In genomic region chr13:100664171-100664900, GRCh38 we compare ENCODE assay signal across 31 cellular contexts.
"Had no signal": no experiment of that assay in that cellular context is flagged by ENCODE, and none has a peak within 500 bp of the region (broad histone marks: within the 10 kb centered on the region; RNA-seq: fewer than 3 reads in every experiment).

No MANE protein-coding gene starts in this region.

- H3K36me3 ChIP-seq: prostate gland had no signal

- H3K9ac ChIP-seq: parathyroid adenoma had no signal

- ATAC-seq: effector memory CD8-positive, alpha-beta T cell; esophagus mucosa; gastrocnemius medialis; left lobe of liver; mucosa of descending colon; natural killer cell treated with Interleukin-12 subunit alpha and Interleukin-12 subunit beta and Interleukin-15 and Interleukin-18, amount 100 ng/mL, for 72 hours; sciatic nerve had no signal

- H3K4me1 ChIP-seq: gastrocnemius medialis, parathyroid adenoma, prostate gland, right atrium auricular region, stomach, vagina had no signal

- H3K27ac ChIP-seq: coronary artery, epithelial cell of prostate, gastrocnemius medialis, neutrophil, parathyroid adenoma, prostate gland, right atrium auricular region, stomach, thoracic aorta, tibial nerve, vagina had no signal

- H3K9me3 Mint-ChIP-seq: effector memory CD8-positive, alpha-beta T cell; memory B cell; mesothelial cell of epicardium; naive B cell; natural killer cell treated with Interleukin-12 subunit alpha and Interleukin-12 subunit beta and Interleukin-15 and Interleukin-18, amount 100 ng/mL, for 72 hours; neural crest cell had no signal

- H2AFZ ChIP-seq: parathyroid adenoma had no signal

- H3K79me2 ChIP-seq: parathyroid adenoma had no signal

- H3K27me3 Mint-ChIP-seq: effector memory CD8-positive, alpha-beta T cell; memory B cell; naive B cell; natural killer cell treated with Interleukin-12 subunit alpha and Interleukin-12 subunit beta and Interleukin-15 and Interleukin-18, amount 100 ng/mL, for 72 hours had no signal

- H3K27me3 ChIP-seq: gastrocnemius medialis, neutrophil, right atrium auricular region, stomach, tibial nerve, vagina had no signal

- H3K4me3 ChIP-seq: coronary artery, gastrocnemius medialis, lung, mucosa of descending colon, prostate gland, right atrium auricular region, smooth muscle cell, stomach, thoracic aorta, tibial nerve, vagina had no signal

- H3K9me3 ChIP-seq: gastrocnemius medialis, mucosa of descending colon, neutrophil, prostate gland, right atrium auricular region, stomach, thoracic aorta, tibial nerve, vagina had no signal

- H3K4me2 ChIP-seq: smooth muscle cell had no signal

- H3K27ac Mint-ChIP-seq: effector memory CD8-positive, alpha-beta T cell; memory B cell; mesothelial cell of epicardium; naive B cell had no signal

- DNase-seq: dermis blood vessel endothelial cell; effector memory CD8-positive, alpha-beta T cell; foreskin fibroblast; gastrocnemius medialis; kidney; mucosa of descending colon; naive B cell; stimulated activated CD4-positive, alpha-beta T cell treated with anti-CD3 and anti-CD28 coated beads, Interleukin-12 subunit alpha, Interleukin-12 subunit beta, amount 100 ng/mL, for 4 hours; stimulated activated CD4-positive, alpha-beta T cell treated with anti-CD3 and anti-CD28 coated beads, Interleukin-1b, Interleukin-23, amount 100 ng/mL, for 48 hours; stimulated activated CD4-positive, alpha-beta T cell treated with anti-CD3 and anti-CD28 coated beads, Interleukin-4, amount 100 ng/mL, for 1 hour; stimulated activated CD8-positive, alpha-beta memory T cell treated with anti-CD3 and anti-CD28 coated beads, Interleukin-4, amount 100 ng/mL, for 48 hours; stimulated activated naive CD4-positive, alpha-beta T cell; stomach had no signal

- FAIRE-seq: kidney had no signal

- H3K4me3 Mint-ChIP-seq: effector memory CD8-positive, alpha-beta T cell; memory B cell; mesothelial cell of epicardium; naive B cell; natural killer cell treated with Interleukin-12 subunit alpha and Interleukin-12 subunit beta and Interleukin-15 and Interleukin-18, amount 100 ng/mL, for 72 hours; neural crest cell had no signal
